2 cellular contexts compared by ENCODE assay signal in the genomic region with DNA sequence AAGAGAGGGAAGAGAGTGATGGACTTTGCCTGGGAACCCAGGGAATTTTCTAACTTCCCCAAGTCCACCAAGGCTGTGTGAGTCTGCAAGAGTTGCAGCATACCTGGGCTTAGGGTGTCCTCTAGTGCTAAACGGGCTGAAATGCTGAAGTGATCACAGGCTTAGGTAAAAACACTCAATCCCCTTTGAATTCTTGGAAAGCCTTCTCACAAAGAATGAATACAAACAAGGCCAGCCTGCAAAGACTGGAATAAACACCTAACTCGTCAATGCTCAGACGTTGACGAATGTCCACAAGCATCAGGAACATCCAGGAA.
TF ChIP-seq lines count a peak whose summit lies in the region.

No MANE protein-coding gene starts in this region.

TF ChIP-seq in K562, 482 proteins besides CTCF, POLR2A, EP300 and RAD21:
- TF ChIP-seq YBX1 (IDR thresholded peaks at IDR 0.05), result no peak
- TF ChIP-seq ZNF57 (CRISPR knock-in tag; IDR thresholded peaks at IDR 0.05), result no peak
- no peak for TF ChIP-seq SMARCE1 (IDR thresholded peaks at IDR 0.05)
- TF ChIP-seq, protein P1, sequence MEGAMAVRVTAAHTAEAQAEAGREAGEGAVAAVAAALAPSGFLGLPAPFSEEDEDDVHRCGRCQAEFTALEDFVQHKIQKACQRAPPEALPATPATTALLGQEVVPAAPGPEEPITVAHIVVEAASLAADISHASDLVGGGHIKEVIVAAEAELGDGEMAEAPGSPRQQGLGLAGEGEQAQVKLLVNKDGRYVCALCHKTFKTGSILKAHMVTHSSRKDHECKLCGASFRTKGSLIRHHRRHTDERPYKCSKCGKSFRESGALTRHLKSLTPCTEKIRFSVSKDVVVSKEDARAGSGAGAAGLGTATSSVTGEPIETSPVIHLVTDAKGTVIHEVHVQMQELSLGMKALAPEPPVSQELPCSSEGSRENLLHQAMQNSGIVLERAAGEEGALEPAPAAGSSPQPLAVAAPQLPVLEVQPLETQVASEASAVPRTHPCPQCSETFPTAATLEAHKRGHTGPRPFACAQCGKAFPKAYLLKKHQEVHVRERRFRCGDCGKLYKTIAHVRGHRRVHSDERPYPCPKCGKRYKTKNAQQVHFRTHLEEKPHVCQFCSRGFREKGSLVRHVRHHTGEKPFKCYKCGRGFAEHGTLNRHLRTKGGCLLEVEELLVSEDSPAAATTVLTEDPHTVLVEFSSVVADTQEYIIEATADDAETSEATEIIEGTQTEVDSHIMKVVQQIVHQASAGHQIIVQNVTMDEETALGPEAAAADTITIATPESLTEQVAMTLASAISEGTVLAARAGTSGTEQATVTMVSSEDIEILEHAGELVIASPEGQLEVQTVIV (CRISPR knock-in tag; IDR thresholded peaks at IDR 0.05; ENCODE audit: borderline replicate concordance), result no peak
- TF ChIP-seq, protein P2, sequence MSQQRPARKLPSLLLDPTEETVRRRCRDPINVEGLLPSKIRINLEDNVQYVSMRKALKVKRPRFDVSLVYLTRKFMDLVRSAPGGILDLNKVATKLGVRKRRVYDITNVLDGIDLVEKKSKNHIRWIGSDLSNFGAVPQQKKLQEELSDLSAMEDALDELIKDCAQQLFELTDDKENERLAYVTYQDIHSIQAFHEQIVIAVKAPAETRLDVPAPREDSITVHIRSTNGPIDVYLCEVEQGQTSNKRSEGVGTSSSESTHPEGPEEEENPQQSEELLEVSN (IDR thresholded peaks at IDR 0.05; ENCODE audit: borderline replicate concordance in 1 of 2, extremely low read depth in 1 of 2, insufficient read depth in 1 of 2, insufficient read length in 1 of 2, low read depth in 1 of 2, low read length in 1 of 2, poor library complexity in 1 of 2, severe bottlenecking in 1 of 2), result no peak
- TF ChIP-seq ZNF695 (CRISPR knock-in tag; IDR thresholded peaks at IDR 0.05), result no peak

TF ChIP-seq in liver, 16 proteins besides CTCF, POLR2A, EP300 and RAD21:
- no peak for TF ChIP-seq RXRA (IDR thresholded peaks at IDR 0.05)
- no peak for TF ChIP-seq SP1 (IDR thresholded peaks at IDR 0.05)
- no peak for TF ChIP-seq HNF4G (IDR thresholded peaks at IDR 0.05)
